In genomic region chr14:35398095-35398584, GRCh38 we compare ENCODE assay signal across 8 cellular contexts. TPM values are rescaled to one million over a fixed set of nuclear protein-coding genes. Genes with fewer than 3 reads are reported as not detected.
DNase-seq lines count a peak whose midpoint lies in the region; ATAC-seq and TF ChIP-seq lines count a peak whose summit lies in the region.

No MANE protein-coding gene starts in this region.

- peaks cover 9% of the 10 kb centered on the region for H3K4me1 ChIP-seq in iPS-20b (ENCODE audit: insufficient read depth, low read length)
- H3K4me1 ChIP-seq in testis = peaks cover 23% of the 10 kb centered on the region
- H3K4me1 ChIP-seq in SJCRH30 = no peaks in the 10 kb centered on the region

- H3K36me3 ChIP-seq in iPS-20b (ENCODE audit: insufficient read depth, low read depth, low read length) = peaks cover 32% of the 10 kb centered on the region
- H3K36me3 ChIP-seq in testis (ENCODE audit: low read depth, missing control alignments) = no peaks in the 10 kb centered on the region
- peaks cover 33% of the 10 kb centered on the region for H3K36me3 ChIP-seq in SJCRH30

- H3K27me3 ChIP-seq in iPS-20b (ENCODE audit: insufficient read depth, low read length) = no peaks in the 10 kb centered on the region
- H3K27me3 ChIP-seq in testis = no peaks in the 10 kb centered on the region
- no peaks in the 10 kb centered on the region for H3K27me3 ChIP-seq in SJCRH30

- H3K4me1 Mint-ChIP-seq in activated naive CD8-positive, alpha-beta T cell treated with anti-CD3 and anti-CD28 coated beads, Interleukin-2, amount 50 U/mL, for 24 hours = peaks cover 56% of the 10 kb centered on the region

- no peak overlapping the region for H3K27ac ChIP-seq in iPS-20b (ENCODE audit: low read length)
- peak overlapping the region in 1 of 2 donors; percentile 86 for H3K27ac ChIP-seq in testis
- no peak overlapping the region for H3K27ac ChIP-seq in SJCRH30

- ATAC-seq in activated naive CD8-positive, alpha-beta T cell treated with anti-CD3 and anti-CD28 coated beads, Interleukin-2, amount 50 U/mL, for 24 hours = no peak
- no peak for ATAC-seq in GM18511 (IDR thresholded peaks at IDR 0.05; ENCODE audit: unreplicated experiment)

- H3K9me3 ChIP-seq in iPS-20b (ENCODE audit: insufficient read depth, low read depth, low read length) = no peaks in the 10 kb centered on the region
- H3K9me3 ChIP-seq in testis = no peaks in the 10 kb centered on the region
- no peaks in the 10 kb centered on the region for H3K9me3 ChIP-seq in SJCRH30 (replicated peaks)

- peak overlapping the region; percentile 25 for H3K27ac Mint-ChIP-seq in activated naive CD8-positive, alpha-beta T cell treated with anti-CD3 and anti-CD28 coated beads, Interleukin-2, amount 50 U/mL, for 24 hours

- DNase-seq in NOMO-1 (lab: John Stamatoyannopoulos, UW; ENCODE audit: unreplicated experiment in 2 of 2) = peak; percentile 26 to 47
- no peak for DNase-seq in NOMO-1 treated with dmso at 0.1 percent for 144 hours (lab: John Stamatoyannopoulos, UW; ENCODE audit: unreplicated experiment)
- no peak for DNase-seq in activated naive CD8-positive, alpha-beta T cell treated with anti-CD3 and anti-CD28 coated beads, Interleukin-2, amount 50 U/mL, for 24 hours
- peak; percentile 47 for DNase-seq in testis
- DNase-seq in SJCRH30 = no peak
- no peak for DNase-seq in erythroblast (lab: John Stamatoyannopoulos, UW)

- H3K4me3 ChIP-seq in iPS-20b (ENCODE audit: low read length) = no peak overlapping the region; the same call in 1 of the 2 replicates
- H3K4me3 ChIP-seq in testis = no peak overlapping the region
- H3K4me3 ChIP-seq in SJCRH30 = no peak overlapping the region

- no peaks in the 10 kb centered on the region for H3K9me3 Mint-ChIP-seq in activated naive CD8-positive, alpha-beta T cell treated with anti-CD3 and anti-CD28 coated beads, Interleukin-2, amount 50 U/mL, for 24 hours

- H3K4me3 Mint-ChIP-seq in activated naive CD8-positive, alpha-beta T cell treated with anti-CD3 and anti-CD28 coated beads, Interleukin-2, amount 50 U/mL, for 24 hours = no peak overlapping the region

- TF ChIP-seq POLR2A in testis (IDR thresholded peaks at IDR 0.05) (no peak), erythroblast (IDR thresholded peaks at IDR 0.05; ENCODE audit: low read length) (no peak)

- WGBS in testis, 2 donors = 42 to 49% methylated on average over 3 of the region's 3 CpGs

- H3K9ac ChIP-seq in iPS-20b (ENCODE audit: low read depth, low read length) = peak overlapping the region; percentile 11; the same call in 1 of the 2 replicates

- no peaks in the 10 kb centered on the region for H3K27me3 Mint-ChIP-seq in activated naive CD8-positive, alpha-beta T cell treated with anti-CD3 and anti-CD28 coated beads, Interleukin-2, amount 50 U/mL, for 24 hours

- intact Hi-C loops in testis (cut with DNase I; ENCODE audit: low total_unique reads) = no loop called here

- TF ChIP-seq CTCF in testis (IDR thresholded peaks at IDR 0.05) = no peak

- H3K36me3 Mint-ChIP-seq in activated naive CD8-positive, alpha-beta T cell treated with anti-CD3 and anti-CD28 coated beads, Interleukin-2, amount 50 U/mL, for 24 hours (ENCODE audit: low read depth) = peaks cover 38% of the 10 kb centered on the region

RNA-seq across cellular contexts. Expression of gene NFKBIA, which starts 6.4 kb away (rescaled TPM):
- 100 to 1,000 TPM; 154 to 171 TPM for total RNA-seq in testis
- 64.7 TPM for polyA plus RNA-seq in testis (ENCODE audit: insufficient read depth, low read depth, low replicate concordance)
- 24.5 and 25.7 TPM in 2 replicates for total RNA-seq in SJCRH30 (2014; rRNA removed; shearing (Covaris generic))

Comparison
In these comparisons a context has a peak if more than half of its experiments do, and no peak if none do; other contexts are left out.
1. DNase-seq: peak in NOMO-1 (2 of 2) and testis (single experiment); none in NOMO-1 treated with dmso at 0.1 percent for 144 hours (single experiment), activated naive CD8-positive, alpha-beta T cell treated with anti-CD3 and anti-CD28 coated beads, Interleukin-2, amount 50 U/mL, for 24 hours (single experiment), SJCRH30 (0 of 2) and erythroblast (0 of 2).